1 cellular context compared by ENCODE assay signal in the genomic region with DNA sequence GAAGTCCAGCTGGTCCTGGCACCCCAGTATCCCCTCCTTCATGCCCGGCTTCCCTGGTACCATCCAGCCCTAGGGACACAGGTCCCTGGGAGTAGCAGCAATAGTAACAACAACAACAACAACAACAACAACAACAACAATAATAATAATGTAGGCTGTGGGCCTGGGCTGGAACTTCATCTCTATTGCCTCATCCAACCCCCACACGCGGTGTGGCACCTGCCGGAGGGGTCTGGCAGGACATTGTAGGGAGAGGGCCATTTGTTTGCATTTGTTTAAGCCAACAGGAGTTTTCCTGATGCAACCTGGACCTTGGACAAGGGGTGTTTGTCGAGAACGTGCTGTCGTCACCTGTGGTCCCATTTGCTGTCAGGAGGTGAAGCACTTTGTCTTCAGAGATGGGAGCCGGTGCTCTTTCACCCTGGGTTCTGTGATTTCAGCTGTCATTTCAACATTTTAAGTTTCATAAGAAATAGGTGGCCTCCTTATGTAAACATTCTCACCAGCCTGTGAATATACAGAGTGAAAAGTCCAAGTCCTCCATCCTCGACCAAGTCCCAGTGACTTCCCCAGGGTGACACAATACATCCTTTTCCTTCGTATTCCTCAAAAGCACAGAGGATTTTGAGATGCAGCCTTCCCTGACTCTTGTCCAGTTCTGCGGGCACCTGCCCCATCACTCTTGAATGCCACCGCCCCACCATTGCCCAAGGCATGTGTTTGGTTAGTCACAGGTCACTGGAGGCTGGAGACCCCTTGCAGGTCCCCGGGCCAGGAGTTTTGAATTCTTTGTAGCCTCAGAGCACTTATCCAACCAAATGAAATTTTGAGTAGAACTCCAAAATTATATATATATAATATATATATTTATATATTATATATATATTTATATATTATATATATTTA.
A peak's percentile ranks its signal among the peaks of the same experiment; 100 is the strongest.
TF ChIP-seq lines count a peak whose summit lies in the region.

No MANE protein-coding gene starts in this region.

TF ChIP-seq in HepG2, 621 proteins besides CTCF, POLR2A, EP300 and RAD21 (continued from another document and continues in another):
- TF ChIP-seq, protein P1, sequence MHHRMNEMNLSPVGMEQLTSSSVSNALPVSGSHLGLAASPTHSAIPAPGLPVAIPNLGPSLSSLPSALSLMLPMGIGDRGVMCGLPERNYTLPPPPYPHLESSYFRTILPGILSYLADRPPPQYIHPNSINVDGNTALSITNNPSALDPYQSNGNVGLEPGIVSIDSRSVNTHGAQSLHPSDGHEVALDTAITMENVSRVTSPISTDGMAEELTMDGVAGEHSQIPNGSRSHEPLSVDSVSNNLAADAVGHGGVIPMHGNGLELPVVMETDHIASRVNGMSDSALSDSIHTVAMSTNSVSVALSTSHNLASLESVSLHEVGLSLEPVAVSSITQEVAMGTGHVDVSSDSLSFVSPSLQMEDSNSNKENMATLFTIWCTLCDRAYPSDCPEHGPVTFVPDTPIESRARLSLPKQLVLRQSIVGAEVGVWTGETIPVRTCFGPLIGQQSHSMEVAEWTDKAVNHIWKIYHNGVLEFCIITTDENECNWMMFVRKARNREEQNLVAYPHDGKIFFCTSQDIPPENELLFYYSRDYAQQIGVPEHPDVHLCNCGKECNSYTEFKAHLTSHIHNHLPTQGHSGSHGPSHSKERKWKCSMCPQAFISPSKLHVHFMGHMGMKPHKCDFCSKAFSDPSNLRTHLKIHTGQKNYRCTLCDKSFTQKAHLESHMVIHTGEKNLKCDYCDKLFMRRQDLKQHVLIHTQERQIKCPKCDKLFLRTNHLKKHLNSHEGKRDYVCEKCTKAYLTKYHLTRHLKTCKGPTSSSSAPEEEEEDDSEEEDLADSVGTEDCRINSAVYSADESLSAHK (CRISPR knock-in tag; IDR thresholded peaks at IDR 0.05; ENCODE audit: borderline replicate concordance), result no peak
- TF ChIP-seq HDAC2 (CRISPR knock-in tag; IDR thresholded peaks at IDR 0.05) (peak; percentile 97), MBNL3 (CRISPR knock-in tag; conservative IDR thresholded peaks at IDR 0.05) (no peak), YY1 (IDR thresholded peaks at IDR 0.05; ENCODE audit: insufficient read depth, insufficient replicate concordance, low read depth, low read length) (peak; percentile 12), SNAPC2 (CRISPR knock-in tag; IDR thresholded peaks at IDR 0.05) (0 out of 2 replicates have a peak, but pooled peaks have one; percentile 73), DNMT1 (CRISPR knock-in tag; IDR thresholded peaks at IDR 0.05) (no peak), NR1H2 (CRISPR knock-in tag; IDR thresholded peaks at IDR 0.05; ENCODE audit: borderline replicate concordance, low read depth) (no peak), REPIN1 (CRISPR knock-in tag; IDR thresholded peaks at IDR 0.05; ENCODE audit: borderline replicate concordance, low read depth) (peak; percentile 100), NFRKB (IDR thresholded peaks at IDR 0.05) (no peak), ZKSCAN1 (IDR thresholded peaks at IDR 0.05; ENCODE audit: low read length) (peak; percentile 50; the same call in 1 of the 2 replicates), ZNF678 (CRISPR knock-in tag; IDR thresholded peaks at IDR 0.05) (no peak; the same call in 1 of the 2 replicates), SUZ12 (IDR thresholded peaks at IDR 0.05; ENCODE audit: low read depth, low read length) (no peak), ATF2 (CRISPR knock-in tag; IDR thresholded peaks at IDR 0.05) (peak; percentile 98), AGO1 (IDR thresholded peaks at IDR 0.05; ENCODE audit: low read depth, low read length, poor library complexity, severe bottlenecking) (no peak), ZHX1 (CRISPR knock-in tag; IDR thresholded peaks at IDR 0.05; ENCODE audit: low read depth) (peak; percentile 82), HMGXB3 (CRISPR knock-in tag; IDR thresholded peaks at IDR 0.05; ENCODE audit: borderline replicate concordance) (peak; percentile 82; the same call in 1 of the 2 replicates), MYC (CRISPR knock-in tag; IDR thresholded peaks at IDR 0.05; ENCODE audit: borderline replicate concordance) (peak; percentile 86; the same call in 1 of the 2 replicates), ARID5B (CRISPR knock-in tag; IDR thresholded peaks at IDR 0.05) (peak; percentile 98), HNF4A (CRISPR knock-in tag; IDR thresholded peaks at IDR 0.05) (peak; percentile 100), RFX3 (CRISPR knock-in tag; IDR thresholded peaks at IDR 0.05) (no peak)
- TF ChIP-seq, protein P2, sequence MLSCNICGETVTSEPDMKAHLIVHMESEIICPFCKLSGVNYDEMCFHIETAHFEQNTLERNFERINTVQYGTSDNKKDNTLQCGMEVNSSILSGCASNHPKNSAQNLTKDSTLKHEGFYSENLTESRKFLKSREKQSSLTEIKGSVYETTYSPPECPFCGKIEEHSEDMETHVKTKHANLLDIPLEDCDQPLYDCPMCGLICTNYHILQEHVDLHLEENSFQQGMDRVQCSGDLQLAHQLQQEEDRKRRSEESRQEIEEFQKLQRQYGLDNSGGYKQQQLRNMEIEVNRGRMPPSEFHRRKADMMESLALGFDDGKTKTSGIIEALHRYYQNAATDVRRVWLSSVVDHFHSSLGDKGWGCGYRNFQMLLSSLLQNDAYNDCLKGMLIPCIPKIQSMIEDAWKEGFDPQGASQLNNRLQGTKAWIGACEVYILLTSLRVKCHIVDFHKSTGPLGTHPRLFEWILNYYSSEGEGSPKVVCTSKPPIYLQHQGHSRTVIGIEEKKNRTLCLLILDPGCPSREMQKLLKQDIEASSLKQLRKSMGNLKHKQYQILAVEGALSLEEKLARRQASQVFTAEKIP (CRISPR knock-in tag; IDR thresholded peaks at IDR 0.05; ENCODE audit: borderline replicate concordance), result no peak
- TF ChIP-seq, protein P3, sequence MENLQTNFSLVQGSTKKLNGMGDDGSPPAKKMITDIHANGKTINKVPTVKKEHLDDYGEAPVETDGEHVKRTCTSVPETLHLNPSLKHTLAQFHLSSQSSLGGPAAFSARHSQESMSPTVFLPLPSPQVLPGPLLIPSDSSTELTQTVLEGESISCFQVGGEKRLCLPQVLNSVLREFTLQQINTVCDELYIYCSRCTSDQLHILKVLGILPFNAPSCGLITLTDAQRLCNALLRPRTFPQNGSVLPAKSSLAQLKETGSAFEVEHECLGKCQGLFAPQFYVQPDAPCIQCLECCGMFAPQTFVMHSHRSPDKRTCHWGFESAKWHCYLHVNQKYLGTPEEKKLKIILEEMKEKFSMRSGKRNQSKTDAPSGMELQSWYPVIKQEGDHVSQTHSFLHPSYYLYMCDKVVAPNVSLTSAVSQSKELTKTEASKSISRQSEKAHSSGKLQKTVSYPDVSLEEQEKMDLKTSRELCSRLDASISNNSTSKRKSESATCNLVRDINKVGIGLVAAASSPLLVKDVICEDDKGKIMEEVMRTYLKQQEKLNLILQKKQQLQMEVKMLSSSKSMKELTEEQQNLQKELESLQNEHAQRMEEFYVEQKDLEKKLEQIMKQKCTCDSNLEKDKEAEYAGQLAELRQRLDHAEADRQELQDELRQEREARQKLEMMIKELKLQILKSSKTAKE (CRISPR knock-in tag; IDR thresholded peaks at IDR 0.05; ENCODE audit: borderline replicate concordance), result peak; percentile 84; the same call in 1 of the 2 replicates
- TF ChIP-seq, protein P4, sequence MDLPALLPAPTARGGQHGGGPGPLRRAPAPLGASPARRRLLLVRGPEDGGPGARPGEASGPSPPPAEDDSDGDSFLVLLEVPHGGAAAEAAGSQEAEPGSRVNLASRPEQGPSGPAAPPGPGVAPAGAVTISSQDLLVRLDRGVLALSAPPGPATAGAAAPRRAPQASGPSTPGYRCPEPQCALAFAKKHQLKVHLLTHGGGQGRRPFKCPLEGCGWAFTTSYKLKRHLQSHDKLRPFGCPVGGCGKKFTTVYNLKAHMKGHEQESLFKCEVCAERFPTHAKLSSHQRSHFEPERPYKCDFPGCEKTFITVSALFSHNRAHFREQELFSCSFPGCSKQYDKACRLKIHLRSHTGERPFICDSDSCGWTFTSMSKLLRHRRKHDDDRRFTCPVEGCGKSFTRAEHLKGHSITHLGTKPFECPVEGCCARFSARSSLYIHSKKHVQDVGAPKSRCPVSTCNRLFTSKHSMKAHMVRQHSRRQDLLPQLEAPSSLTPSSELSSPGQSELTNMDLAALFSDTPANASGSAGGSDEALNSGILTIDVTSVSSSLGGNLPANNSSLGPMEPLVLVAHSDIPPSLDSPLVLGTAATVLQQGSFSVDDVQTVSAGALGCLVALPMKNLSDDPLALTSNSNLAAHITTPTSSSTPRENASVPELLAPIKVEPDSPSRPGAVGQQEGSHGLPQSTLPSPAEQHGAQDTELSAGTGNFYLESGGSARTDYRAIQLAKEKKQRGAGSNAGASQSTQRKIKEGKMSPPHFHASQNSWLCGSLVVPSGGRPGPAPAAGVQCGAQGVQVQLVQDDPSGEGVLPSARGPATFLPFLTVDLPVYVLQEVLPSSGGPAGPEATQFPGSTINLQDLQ (CRISPR knock-in tag; IDR thresholded peaks at IDR 0.05), result no peak
